In the genomic region with DNA sequence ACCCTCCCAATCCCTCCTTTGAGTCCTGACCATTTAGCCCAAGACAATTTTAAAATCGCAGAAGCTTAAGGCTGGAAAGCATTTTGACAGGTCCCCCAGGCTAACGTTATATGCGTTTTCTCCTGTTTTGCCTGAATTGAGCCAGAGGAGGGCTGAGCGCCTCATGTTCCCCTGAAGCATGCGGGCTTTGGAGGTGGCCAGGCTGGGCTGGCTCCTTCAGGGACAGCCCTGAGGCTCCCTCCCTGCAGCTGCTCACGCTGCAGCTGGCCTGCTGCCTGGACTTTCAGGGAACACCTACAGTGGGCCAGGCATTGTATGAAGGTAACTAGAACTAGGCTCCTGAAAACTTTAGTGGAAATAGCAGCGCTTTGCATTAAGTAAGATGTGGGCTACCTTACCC, we compare ENCODE assay signal across 1 cellular context.
TF ChIP-seq lines count a peak whose summit lies in the region.

No MANE protein-coding gene starts in this region.

TF ChIP-seq in H1, 55 proteins besides CTCF, POLR2A, EP300 and RAD21 (continued from another document):
- TF ChIP-seq, protein P1, sequence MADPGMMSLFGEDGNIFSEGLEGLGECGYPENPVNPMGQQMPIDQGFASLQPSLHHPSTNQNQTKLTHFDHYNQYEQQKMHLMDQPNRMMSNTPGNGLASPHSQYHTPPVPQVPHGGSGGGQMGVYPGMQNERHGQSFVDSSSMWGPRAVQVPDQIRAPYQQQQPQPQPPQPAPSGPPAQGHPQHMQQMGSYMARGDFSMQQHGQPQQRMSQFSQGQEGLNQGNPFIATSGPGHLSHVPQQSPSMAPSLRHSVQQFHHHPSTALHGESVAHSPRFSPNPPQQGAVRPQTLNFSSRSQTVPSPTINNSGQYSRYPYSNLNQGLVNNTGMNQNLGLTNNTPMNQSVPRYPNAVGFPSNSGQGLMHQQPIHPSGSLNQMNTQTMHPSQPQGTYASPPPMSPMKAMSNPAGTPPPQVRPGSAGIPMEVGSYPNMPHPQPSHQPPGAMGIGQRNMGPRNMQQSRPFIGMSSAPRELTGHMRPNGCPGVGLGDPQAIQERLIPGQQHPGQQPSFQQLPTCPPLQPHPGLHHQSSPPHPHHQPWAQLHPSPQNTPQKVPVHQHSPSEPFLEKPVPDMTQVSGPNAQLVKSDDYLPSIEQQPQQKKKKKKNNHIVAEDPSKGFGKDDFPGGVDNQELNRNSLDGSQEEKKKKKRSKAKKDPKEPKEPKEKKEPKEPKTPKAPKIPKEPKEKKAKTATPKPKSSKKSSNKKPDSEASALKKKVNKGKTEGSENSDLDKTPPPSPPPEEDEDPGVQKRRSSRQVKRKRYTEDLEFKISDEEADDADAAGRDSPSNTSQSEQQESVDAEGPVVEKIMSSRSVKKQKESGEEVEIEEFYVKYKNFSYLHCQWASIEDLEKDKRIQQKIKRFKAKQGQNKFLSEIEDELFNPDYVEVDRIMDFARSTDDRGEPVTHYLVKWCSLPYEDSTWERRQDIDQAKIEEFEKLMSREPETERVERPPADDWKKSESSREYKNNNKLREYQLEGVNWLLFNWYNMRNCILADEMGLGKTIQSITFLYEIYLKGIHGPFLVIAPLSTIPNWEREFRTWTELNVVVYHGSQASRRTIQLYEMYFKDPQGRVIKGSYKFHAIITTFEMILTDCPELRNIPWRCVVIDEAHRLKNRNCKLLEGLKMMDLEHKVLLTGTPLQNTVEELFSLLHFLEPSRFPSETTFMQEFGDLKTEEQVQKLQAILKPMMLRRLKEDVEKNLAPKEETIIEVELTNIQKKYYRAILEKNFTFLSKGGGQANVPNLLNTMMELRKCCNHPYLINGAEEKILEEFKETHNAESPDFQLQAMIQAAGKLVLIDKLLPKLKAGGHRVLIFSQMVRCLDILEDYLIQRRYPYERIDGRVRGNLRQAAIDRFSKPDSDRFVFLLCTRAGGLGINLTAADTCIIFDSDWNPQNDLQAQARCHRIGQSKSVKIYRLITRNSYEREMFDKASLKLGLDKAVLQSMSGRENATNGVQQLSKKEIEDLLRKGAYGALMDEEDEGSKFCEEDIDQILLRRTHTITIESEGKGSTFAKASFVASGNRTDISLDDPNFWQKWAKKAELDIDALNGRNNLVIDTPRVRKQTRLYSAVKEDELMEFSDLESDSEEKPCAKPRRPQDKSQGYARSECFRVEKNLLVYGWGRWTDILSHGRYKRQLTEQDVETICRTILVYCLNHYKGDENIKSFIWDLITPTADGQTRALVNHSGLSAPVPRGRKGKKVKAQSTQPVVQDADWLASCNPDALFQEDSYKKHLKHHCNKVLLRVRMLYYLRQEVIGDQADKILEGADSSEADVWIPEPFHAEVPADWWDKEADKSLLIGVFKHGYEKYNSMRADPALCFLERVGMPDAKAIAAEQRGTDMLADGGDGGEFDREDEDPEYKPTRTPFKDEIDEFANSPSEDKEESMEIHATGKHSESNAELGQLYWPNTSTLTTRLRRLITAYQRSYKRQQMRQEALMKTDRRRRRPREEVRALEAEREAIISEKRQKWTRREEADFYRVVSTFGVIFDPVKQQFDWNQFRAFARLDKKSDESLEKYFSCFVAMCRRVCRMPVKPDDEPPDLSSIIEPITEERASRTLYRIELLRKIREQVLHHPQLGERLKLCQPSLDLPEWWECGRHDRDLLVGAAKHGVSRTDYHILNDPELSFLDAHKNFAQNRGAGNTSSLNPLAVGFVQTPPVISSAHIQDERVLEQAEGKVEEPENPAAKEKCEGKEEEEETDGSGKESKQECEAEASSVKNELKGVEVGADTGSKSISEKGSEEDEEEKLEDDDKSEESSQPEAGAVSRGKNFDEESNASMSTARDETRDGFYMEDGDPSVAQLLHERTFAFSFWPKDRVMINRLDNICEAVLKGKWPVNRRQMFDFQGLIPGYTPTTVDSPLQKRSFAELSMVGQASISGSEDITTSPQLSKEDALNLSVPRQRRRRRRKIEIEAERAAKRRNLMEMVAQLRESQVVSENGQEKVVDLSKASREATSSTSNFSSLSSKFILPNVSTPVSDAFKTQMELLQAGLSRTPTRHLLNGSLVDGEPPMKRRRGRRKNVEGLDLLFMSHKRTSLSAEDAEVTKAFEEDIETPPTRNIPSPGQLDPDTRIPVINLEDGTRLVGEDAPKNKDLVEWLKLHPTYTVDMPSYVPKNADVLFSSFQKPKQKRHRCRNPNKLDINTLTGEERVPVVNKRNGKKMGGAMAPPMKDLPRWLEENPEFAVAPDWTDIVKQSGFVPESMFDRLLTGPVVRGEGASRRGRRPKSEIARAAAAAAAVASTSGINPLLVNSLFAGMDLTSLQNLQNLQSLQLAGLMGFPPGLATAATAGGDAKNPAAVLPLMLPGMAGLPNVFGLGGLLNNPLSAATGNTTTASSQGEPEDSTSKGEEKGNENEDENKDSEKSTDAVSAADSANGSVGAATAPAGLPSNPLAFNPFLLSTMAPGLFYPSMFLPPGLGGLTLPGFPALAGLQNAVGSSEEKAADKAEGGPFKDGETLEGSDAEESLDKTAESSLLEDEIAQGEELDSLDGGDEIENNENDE (IDR thresholded peaks at IDR 0.05; ENCODE audit: insufficient replicate concordance, low read length): no peak
